ENCODE assay signal across 1 cellular context in the genomic region with DNA sequence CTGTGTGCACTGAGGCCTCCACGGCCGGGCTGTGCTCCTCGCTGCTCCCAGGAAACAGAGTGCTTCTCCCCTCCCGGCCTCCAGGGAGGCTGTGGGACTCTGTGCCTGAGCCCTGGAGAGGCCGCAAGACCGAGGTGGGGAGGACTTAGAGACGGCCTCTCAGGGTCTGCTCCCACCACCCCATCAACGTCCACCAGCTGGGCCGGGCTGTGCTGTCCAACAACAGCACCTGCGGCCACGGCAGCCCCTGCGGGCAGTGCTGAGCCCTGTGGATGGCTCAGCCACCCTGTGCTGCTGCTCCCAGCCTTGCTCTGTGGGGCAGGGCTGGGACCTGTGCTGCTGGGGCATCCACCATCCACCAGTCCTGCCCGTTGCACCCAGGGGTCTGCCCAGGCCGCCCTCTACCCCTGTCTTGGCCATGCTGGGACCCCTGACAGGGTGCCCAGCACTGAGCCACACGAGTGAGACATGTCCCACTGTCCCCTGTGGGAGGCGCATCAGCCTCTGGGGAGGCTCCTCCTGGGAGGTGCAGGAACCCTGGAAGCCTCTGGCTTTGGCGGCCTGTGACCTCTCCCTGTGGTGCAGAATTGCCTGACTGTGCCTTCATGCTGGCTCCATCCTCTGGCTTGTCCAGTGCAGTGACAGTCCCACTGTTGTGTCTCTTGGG.
TF ChIP-seq lines count a peak whose summit lies in the region.

No MANE protein-coding gene starts in this region.

TF ChIP-seq in H1, 55 proteins besides CTCF, POLR2A, EP300 and RAD21 (continued from another document):
- TF ChIP-seq, protein P1, sequence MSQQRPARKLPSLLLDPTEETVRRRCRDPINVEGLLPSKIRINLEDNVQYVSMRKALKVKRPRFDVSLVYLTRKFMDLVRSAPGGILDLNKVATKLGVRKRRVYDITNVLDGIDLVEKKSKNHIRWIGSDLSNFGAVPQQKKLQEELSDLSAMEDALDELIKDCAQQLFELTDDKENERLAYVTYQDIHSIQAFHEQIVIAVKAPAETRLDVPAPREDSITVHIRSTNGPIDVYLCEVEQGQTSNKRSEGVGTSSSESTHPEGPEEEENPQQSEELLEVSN (IDR thresholded peaks at IDR 0.05): no peak
- TF ChIP-seq, protein P2, sequence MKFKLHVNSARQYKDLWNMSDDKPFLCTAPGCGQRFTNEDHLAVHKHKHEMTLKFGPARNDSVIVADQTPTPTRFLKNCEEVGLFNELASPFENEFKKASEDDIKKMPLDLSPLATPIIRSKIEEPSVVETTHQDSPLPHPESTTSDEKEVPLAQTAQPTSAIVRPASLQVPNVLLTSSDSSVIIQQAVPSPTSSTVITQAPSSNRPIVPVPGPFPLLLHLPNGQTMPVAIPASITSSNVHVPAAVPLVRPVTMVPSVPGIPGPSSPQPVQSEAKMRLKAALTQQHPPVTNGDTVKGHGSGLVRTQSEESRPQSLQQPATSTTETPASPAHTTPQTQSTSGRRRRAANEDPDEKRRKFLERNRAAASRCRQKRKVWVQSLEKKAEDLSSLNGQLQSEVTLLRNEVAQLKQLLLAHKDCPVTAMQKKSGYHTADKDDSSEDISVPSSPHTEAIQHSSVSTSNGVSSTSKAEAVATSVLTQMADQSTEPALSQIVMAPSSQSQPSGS (IDR thresholded peaks at IDR 0.05; ENCODE audit: low read length): no peak
- TF ChIP-seq POLR2AphosphoS5 (IDR thresholded peaks at IDR 0.05; ENCODE audit: low read depth, low read length) (no peak), YY1 (IDR thresholded peaks at IDR 0.05; ENCODE audit: low read depth, low read length) (no peak), EZH2 (IDR thresholded peaks at IDR 0.05; ENCODE audit: low read depth, low read length, severe bottlenecking) (no peak), SIRT6 (IDR thresholded peaks at IDR 0.05; ENCODE audit: low read length) (no peak), BCL11A (IDR thresholded peaks at IDR 0.05; ENCODE audit: low read depth in 2 of 2, low read length in 2 of 2) (no peak), EGR1 (IDR thresholded peaks at IDR 0.05; ENCODE audit: borderline replicate concordance, low read depth, low read length) (no peak), SP1 (IDR thresholded peaks at IDR 0.05; ENCODE audit: low read depth, low read length) (no peak), CBX8 (IDR thresholded peaks at IDR 0.05; ENCODE audit: borderline replicate concordance, low read depth, low read length) (no peak), RNF2 (IDR thresholded peaks at IDR 0.05; ENCODE audit: borderline replicate concordance, low read depth, low read length, missing control alignments, poor library complexity, severe bottlenecking) (no peak), TEAD4 (IDR thresholded peaks at IDR 0.05; ENCODE audit: low read depth, low read length) (no peak), MAFK (IDR thresholded peaks at IDR 0.05; ENCODE audit: low read depth, low read length) (no peak)
- TF ChIP-seq, protein P3, sequence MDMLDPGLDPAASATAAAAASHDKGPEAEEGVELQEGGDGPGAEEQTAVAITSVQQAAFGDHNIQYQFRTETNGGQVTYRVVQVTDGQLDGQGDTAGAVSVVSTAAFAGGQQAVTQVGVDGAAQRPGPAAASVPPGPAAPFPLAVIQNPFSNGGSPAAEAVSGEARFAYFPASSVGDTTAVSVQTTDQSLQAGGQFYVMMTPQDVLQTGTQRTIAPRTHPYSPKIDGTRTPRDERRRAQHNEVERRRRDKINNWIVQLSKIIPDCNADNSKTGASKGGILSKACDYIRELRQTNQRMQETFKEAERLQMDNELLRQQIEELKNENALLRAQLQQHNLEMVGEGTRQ (IDR thresholded peaks at IDR 0.05; ENCODE audit: low read length): no peak
